In the genomic region with DNA sequence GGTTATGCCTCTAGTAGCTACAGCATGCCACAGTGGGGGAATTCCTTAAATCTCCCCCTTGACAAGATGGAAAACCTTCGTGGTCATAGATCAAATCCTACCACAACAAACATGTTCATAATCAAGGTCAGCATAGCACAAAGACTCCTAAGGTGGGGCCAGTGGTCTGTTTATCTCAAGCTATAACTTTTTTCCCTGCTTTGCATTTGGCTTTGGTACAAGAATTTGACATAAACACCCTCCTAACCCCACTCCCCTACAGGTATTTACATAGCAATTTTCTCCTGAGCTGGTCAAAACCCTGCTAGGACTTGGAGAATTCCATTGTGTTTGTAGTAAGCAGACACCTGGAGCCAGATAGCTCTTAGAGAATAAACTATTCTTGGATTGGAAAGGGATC, we compare ENCODE assay signal across 14 cellular contexts. TPM values are rescaled to one million over a fixed set of nuclear protein-coding genes. Genes with fewer than 3 reads are reported as not detected.
DNase-seq lines count a peak whose midpoint lies in the region; ATAC-seq, FAIRE-seq and TF ChIP-seq lines count a peak whose summit lies in the region.
"Had no signal": no experiment of that assay in that cellular context is flagged by ENCODE, and none has a peak within 500 bp of the region (broad histone marks: within the 10 kb centered on the region; RNA-seq: fewer than 3 reads in every experiment).

No MANE protein-coding gene starts in this region.

- H3K36me3 ChIP-seq in HEK293 (ENCODE audit: control insufficient read depth in 2 of 2, insufficient read depth in 1 of 2, low read length in 2 of 2) (no peaks in the 10 kb centered on the region), GM12878 (ENCODE audit: control insufficient read depth in 2 of 2, insufficient read depth in 2 of 2, low read length in 1 of 2) (no peaks in the 10 kb centered on the region)

- H3K4me3 Mint-ChIP-seq in stimulated activated effector memory CD8-positive, alpha-beta T cell treated with anti-CD3 and anti-CD28 coated beads, Interleukin-12 subunit alpha, Interleukin-12 subunit beta, amount 100 ng/mL, for 72 hours, result no peak overlapping the region
- H3K4me3 Mint-ChIP-seq: B cell; CD4-positive, alpha-beta memory T cell had no signal

- in situ Hi-C loops in Caki2 (cut with HindIII; ENCODE audit: low pct_unique_long_range_greater_than_20kb, low sequenced_read_pairs) (no loop called here), GM12878 (cut with MboI) (no loop called here)

- H3K4me1 ChIP-seq in HEK293 (ENCODE audit: control insufficient read depth, insufficient read depth, low read length) (peaks cover 15% of the 10 kb centered on the region), GM12878 (ENCODE audit: control insufficient read depth, insufficient read depth, low read length) (peaks cover 9% of the 10 kb centered on the region)

- H3K4me2 ChIP-seq in GM12878 (ENCODE audit: control insufficient read depth, insufficient read depth), result peak overlapping the region; percentile 62

- H3K27ac Mint-ChIP-seq in stimulated activated effector memory CD8-positive, alpha-beta T cell treated with anti-CD3 and anti-CD28 coated beads, Interleukin-12 subunit alpha, Interleukin-12 subunit beta, amount 100 ng/mL, for 72 hours, result no peak overlapping the region
- H3K27ac Mint-ChIP-seq: B cell; CD4-positive, alpha-beta memory T cell had no signal

- SMC1A ChIA-PET in GM12878 (lab: Charles Lee; ENCODE audit: uncharacterized antibody, unreplicated experiment), result interaction anchor here (0.8 to 3.1 kb wide), 13 partner anchors 8 to 287 kb away, joined by 3 to 14 read pairs (median 5); no protein-coding TSS in a partner anchor

- no peaks in the 10 kb centered on the region for H3K36me3 Mint-ChIP-seq in stimulated activated effector memory CD8-positive, alpha-beta T cell treated with anti-CD3 and anti-CD28 coated beads, Interleukin-12 subunit alpha, Interleukin-12 subunit beta, amount 100 ng/mL, for 72 hours

- H3K4me1 Mint-ChIP-seq in stimulated activated effector memory CD8-positive, alpha-beta T cell treated with anti-CD3 and anti-CD28 coated beads, Interleukin-12 subunit alpha, Interleukin-12 subunit beta, amount 100 ng/mL, for 72 hours, result peaks cover 36% of the 10 kb centered on the region

- no peaks in the 10 kb centered on the region for H3K9me3 Mint-ChIP-seq in stimulated activated effector memory CD8-positive, alpha-beta T cell treated with anti-CD3 and anti-CD28 coated beads, Interleukin-12 subunit alpha, Interleukin-12 subunit beta, amount 100 ng/mL, for 72 hours

- H3K9ac ChIP-seq in GM12878 (ENCODE audit: control insufficient read depth, insufficient read depth, low read length), result no peak overlapping the region

- ATAC-seq in GM12878 (peak; percentile 49), left cardiac atrium (no peak)
- no peak for ATAC-seq in stimulated activated effector memory CD8-positive, alpha-beta T cell treated with anti-CD3 and anti-CD28 coated beads, Interleukin-12 subunit alpha, Interleukin-12 subunit beta, amount 100 ng/mL, for 72 hours
- ATAC-seq: HCT116 had no signal

- DNase-seq in Caki2 (ENCODE audit: low read depth) (peak; percentile 25), NCI-H748 (lab: John Stamatoyannopoulos, UW; ENCODE audit: unreplicated experiment) (peak; percentile 96), GM12878 (ENCODE audit: low read depth, low spot score) (no peak), substantia nigra (lab: John Stamatoyannopoulos, UW) (no peak), left cardiac atrium (no peak)
- no peak for DNase-seq in stimulated activated effector memory CD8-positive, alpha-beta T cell treated with anti-CD3 and anti-CD28 coated beads, Interleukin-12 subunit alpha, Interleukin-12 subunit beta, amount 100 ng/mL, for 72 hours (ENCODE audit: low spot score in 2 of 2)
- DNase-seq: CD4-positive, alpha-beta memory T cell; NCI-H187; NCI-H524 treated with DMSO at 0.1 percent for 48 hours; SIG-M5 had no signal

- no peaks in the 10 kb centered on the region for H4K20me1 ChIP-seq in GM12878 (ENCODE audit: control insufficient read depth, insufficient read depth)

- TF ChIP-seq POLR2A in GM12878 (IDR thresholded peaks at IDR 0.05; ENCODE audit: low read depth, low read length), result no peak

- no peaks in the 10 kb centered on the region for H3K79me2 ChIP-seq in GM12878 (ENCODE audit: control insufficient read depth, insufficient read depth, low read length)

- BruUV-seq in GM12878 (replicated peaks; lab: Mats Ljungman, UMichigan), result no TSS peak

- no peaks in the 10 kb centered on the region for H3K9me3 ChIP-seq in HEK293 (ENCODE audit: control insufficient read depth, insufficient read depth, low read depth, low read length)
- H3K9me3 ChIP-seq in GM12878 (replicated peaks; ENCODE audit: control insufficient read depth, insufficient read depth, low read length), result no peaks in the 10 kb centered on the region; the same call in 2 of the 3 replicates

- whole genome bisulfite sequencing in GM12878 (ENCODE audit: insufficient coverage, insufficient replicate concordance, low lambda C conversion rate, missing lambda C conversion rate), result 0% methylated on average over 1 of the region's 1 CpG

- TF ChIP-seq CTCF in HEK293 (tag by site-specific recombination; IDR thresholded peaks at IDR 0.05), result no peak
- no peak for TF ChIP-seq CTCF in GM12878 (IDR thresholded peaks at IDR 0.05 in 2 of 3, conservative IDR thresholded peaks at IDR 0.05 in 1 of 3; ENCODE audit: control insufficient read depth in 2 of 3, extremely low read depth in 1 of 3, insufficient read depth in 1 of 3, low read depth in 3 of 3, low read length in 3 of 3)

- no peak overlapping the region for H2AFZ ChIP-seq in GM12878 (ENCODE audit: control insufficient read depth, low read depth, low read length)

- intact Hi-C loops in GM12878 (cut with micrococcal nuclease; ENCODE audit: unreplicated experiment) (no loop called here), left cardiac atrium (cut with DNase I) (no loop called here)

- H3K27ac ChIP-seq in HEK293 (ENCODE audit: extremely low read depth, low read depth, low read length), result no peak overlapping the region
- peak overlapping the region; percentile 37 for H3K27ac ChIP-seq in GM12878 (ENCODE audit: control insufficient read depth, insufficient read depth)
- no peak overlapping the region for H3K27ac ChIP-seq in substantia nigra (ENCODE audit: low read depth, low read length, poor library complexity, severe bottlenecking)

- no peaks in the 10 kb centered on the region; a peak in 1 of 4 replicates for H3K27me3 ChIP-seq in GM12878 (replicated peaks in 1 of 2; ENCODE audit: control insufficient read depth in 2 of 2, insufficient read depth in 2 of 2, low read length in 1 of 2)

- CTCF ChIA-PET in HEK293 (lab: Yijun Ruan, JAX), result interaction anchor here (0.7 kb wide), 2 partner anchors 175 to 442 kb away, joined by 3 read pairs; no protein-coding TSS in a partner anchor
- CTCF ChIA-PET in GM12878 (lab: Yijun Ruan, JAX), result interaction anchor here (1.2 to 3.4 kb wide), 8 partner anchors 9 to 344 kb away, joined by 3 to 15 read pairs (median 6); no protein-coding TSS in a partner anchor

- H3K4me3 ChIP-seq in HEK293 (ENCODE audit: low read depth, low read length) (no peak overlapping the region), GM12878 (no peak overlapping the region)

- RAD21 ChIA-PET in GM12878 (lab: Charles Lee; ENCODE audit: unreplicated experiment), result interaction anchor here (1.0 to 2.8 kb wide), 7 partner anchors 31 to 174 kb away, joined by 3 to 11 read pairs (median 4); no protein-coding TSS in a partner anchor

- POLR2A ChIA-PET in HEK293 (lab: Yijun Ruan, JAX) (no interaction called here), GM12878 (lab: Charles Lee) (interaction anchor here (1.3 to 1.6 kb wide), 2 partner anchors 13 to 174 kb away, joined by 5 read pairs; no protein-coding TSS in a partner anchor)

- no peak for TF ChIP-seq EP300 in GM12878 (IDR thresholded peaks at IDR 0.05; ENCODE audit: borderline replicate concordance in 1 of 2, control insufficient read depth in 1 of 2, low read depth in 2 of 2, low read length in 2 of 2)

- no peak for TF ChIP-seq RAD21 in GM12878 (IDR thresholded peaks at IDR 0.05; ENCODE audit: insufficient read depth, low read depth, low read length)

- FAIRE-seq in GM12878 (lab: Jason Lieb, UNC), result no peak
- FAIRE-seq: D721Med had no signal

TF ChIP-seq in HEK293, 187 proteins besides CTCF, POLR2A, EP300 and RAD21 (continues in another document):
- no peak for TF ChIP-seq OVOL3 (tag by site-specific recombination; IDR thresholded peaks at IDR 0.05)
- no peak for TF ChIP-seq ZNF660 (tag by site-specific recombination; IDR thresholded peaks at IDR 0.05)
- TF ChIP-seq ZNF623 (tag by site-specific recombination; IDR thresholded peaks at IDR 0.05), result no peak

TF ChIP-seq in GM12878, 131 proteins besides CTCF, POLR2A, EP300 and RAD21 (continues in another document):
- no peak for TF ChIP-seq STAT3 (IDR thresholded peaks at IDR 0.05; ENCODE audit: low read depth, low read length)
- no peak for TF ChIP-seq ZNF274 (IDR thresholded peaks at IDR 0.05; ENCODE audit: insufficient read depth, insufficient read length)
- no peak for TF ChIP-seq CEBPB (IDR thresholded peaks at IDR 0.05; ENCODE audit: borderline replicate concordance in 1 of 2, low read depth in 2 of 2, low read length in 2 of 2)
- peak; percentile 31; the same call in 1 of the 2 replicates for TF ChIP-seq RUNX3 (IDR thresholded peaks at IDR 0.05; ENCODE audit: low read length)
- TF ChIP-seq SPI1 (IDR thresholded peaks at IDR 0.05; ENCODE audit: borderline replicate concordance, insufficient read depth, low read depth, low read length), result no peak

RNA-seq across cellular contexts. Expression of gene HIVEP3, which starts 58.5 kb away (rescaled TPM):
- 0.03 and 1.4 TPM in 2 replicates for total RNA-seq in Caki2 (2014; rRNA removed; shearing (Covaris generic); ENCODE audit: low replicate concordance)
- 42.5 and 46.4 TPM in 2 replicates for total RNA-seq in GM12878 (2013; cell fraction: nucleolus; rRNA removed)
- 2.8 and 2.9 TPM in 2 replicates for total RNA-seq in GM12878 (2014; rRNA removed)
- total RNA-seq in GM12878 (2014; rRNA removed; fragmentation: Illumina TruSeq; extraction: Trizol), result 3.4 and 3.5 TPM in 2 replicates
- 13.6 and 13.8 TPM in 2 replicates for total RNA-seq in GM12878 (2021)
- polyA plus RNA-seq in GM12878 (2011; ENCODE audit: low read depth), result 1.8 TPM
- polyA plus RNA-seq in GM12878 (2011; rRNA removed), result 3.5 and 4.3 TPM in 2 replicates
- 5.4 and 6.8 TPM in 2 replicates for polyA plus RNA-seq in GM12878 (2011; cell fraction: cytosol; rRNA removed)
- polyA plus RNA-seq in GM12878 (2011; cell fraction: nucleus; rRNA removed), result 7.7 and 9.8 TPM in 2 replicates
- 4.9 and 5.2 TPM in 2 replicates for polyA plus RNA-seq in GM12878 (2012)
- polyA plus RNA-seq in GM12878 (2014; fragmentation: Illumina TruSeq; extraction: Trizol), result 7.4 and 8.6 TPM in 2 replicates
- 1 to 10 TPM; 1.8 to 2.2 TPM for polyA plus RNA-seq in GM12878 (2014; fragmentation: Nextera tagmentation; extraction: Ambion mirVana)
- polyA plus RNA-seq in GM12878 (2014; rRNA removed), result 6.0 and 7.7 TPM in 2 replicates
- 1 to 10 TPM; 3.0 to 4.3 TPM for polyA plus RNA-seq in GM12878 (2016; fragmentation: Nextera tagmentation; extraction: Ambion mirVana)
- polyA minus RNA-seq in GM12878 (2011; rRNA and poly(A)+ RNA removed), result 11.4 and 11.5 TPM in 2 replicates
- polyA minus RNA-seq in GM12878 (2011; cell fraction: cytosol; rRNA and poly(A)+ RNA removed), result 5.5 and 5.6 TPM in 2 replicates
- polyA minus RNA-seq in GM12878 (2011; cell fraction: nucleus; rRNA and poly(A)+ RNA removed), result 6.0 and 17.6 TPM in 2 replicates
- 1 to 10 TPM; 6.6 to 7.2 TPM for total RNA-seq in left cardiac atrium

Comparison
In these comparisons a context has a peak if more than half of its experiments do, and no peak if none do; other contexts are left out.
1. DNase-seq: peak in Caki2 (single experiment) and NCI-H748 (single experiment); none in GM12878 (single experiment), stimulated activated effector memory CD8-positive, alpha-beta T cell treated with anti-CD3 and anti-CD28 coated beads, Interleukin-12 subunit alpha, Interleukin-12 subunit beta, amount 100 ng/mL, for 72 hours (0 of 2), substantia nigra (0 of 49) and left cardiac atrium (single experiment).